ENCODE assay signal across 19 cellular contexts in the genomic region with DNA sequence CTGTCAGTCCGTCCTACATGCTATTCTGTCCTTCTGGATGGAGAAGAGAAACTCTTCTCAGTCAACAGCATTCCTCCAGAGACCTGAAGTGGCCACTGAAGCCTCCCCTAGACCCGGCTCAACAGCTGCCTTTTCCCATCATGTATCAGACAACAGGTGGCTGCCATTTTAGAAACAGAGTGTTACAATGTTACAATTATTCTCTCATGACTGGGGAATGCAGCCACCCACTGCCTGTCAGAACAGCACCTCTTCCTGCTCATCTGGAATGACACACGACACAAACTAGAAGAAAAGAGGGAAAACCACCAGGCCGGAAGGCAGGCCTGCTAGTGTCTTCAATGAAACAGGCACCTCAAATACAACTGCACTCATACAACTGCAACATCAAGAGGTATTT.
A peak's percentile ranks its signal among the peaks of the same experiment; 100 is the strongest.
DNase-seq lines count a peak whose midpoint lies in the region; TF ChIP-seq lines count a peak whose summit lies in the region.
"Had no signal": no experiment of that assay in that cellular context is flagged by ENCODE, and none has a peak within 500 bp of the region (broad histone marks: within the 10 kb centered on the region; RNA-seq: fewer than 3 reads in every experiment).

No MANE protein-coding gene starts in this region.

- peaks cover 16% of the 10 kb centered on the region for H3K27me3 Mint-ChIP-seq in nephron (ENCODE audit: low read depth)
- H3K27me3 Mint-ChIP-seq: CD4-positive, CD25-positive, alpha-beta regulatory T cell had no signal

- no peaks in the 10 kb centered on the region for H3K9me3 Mint-ChIP-seq in nephron
- H3K9me3 Mint-ChIP-seq: CD4-positive, CD25-positive, alpha-beta regulatory T cell; IgD-negative memory B cell had no signal

- H3K27ac ChIP-seq in skeletal muscle tissue (ENCODE audit: low read depth, low read length) (peak overlapping the region; percentile 76), thyroid gland (no peak overlapping the region)
- H3K27ac ChIP-seq: RWPE1 had no signal

- peaks cover 37% of the 10 kb centered on the region for H3K4me1 Mint-ChIP-seq in nephron
- H3K4me1 Mint-ChIP-seq: CD4-positive, CD25-positive, alpha-beta regulatory T cell; IgD-negative memory B cell had no signal

- H3K9me3 ChIP-seq in skeletal muscle tissue (ENCODE audit: control insufficient read depth in 3 of 3, low read length in 3 of 3), result no peaks in the 10 kb centered on the region
- H3K9me3 ChIP-seq in thyroid gland, result no peaks in the 10 kb centered on the region

- peak overlapping the region; percentile 66 to 95 (median 90) for H3K27ac Mint-ChIP-seq in nephron
- H3K27ac Mint-ChIP-seq: CD4-positive, CD25-positive, alpha-beta regulatory T cell; IgD-negative memory B cell had no signal

- no peak overlapping the region for H3K4me3 ChIP-seq in epithelial cell of esophagus (ENCODE audit: low read length)
- H3K4me3 ChIP-seq in skeletal muscle tissue (ENCODE audit: low read length in 3 of 3), result peak overlapping the region in 1 of 3 donors; percentile 13
- H3K4me3 ChIP-seq in thyroid gland (replicated peaks in 1 of 3), result no peak overlapping the region

- no peak for TF ChIP-seq POLR2A in thyroid gland (IDR thresholded peaks at IDR 0.05)

- H3K9ac ChIP-seq in skeletal muscle tissue (ENCODE audit: low read depth in 1 of 3, low read length in 3 of 3), result peak overlapping the region in 1 of 3 donors; percentile 40

- peak overlapping the region in 1 of 3 experiments; percentile 59 for H3K4me3 Mint-ChIP-seq in nephron
- H3K4me3 Mint-ChIP-seq: IgD-negative memory B cell had no signal

- H3K4me1 ChIP-seq in skeletal muscle tissue (ENCODE audit: control insufficient read depth in 3 of 3, insufficient read depth in 3 of 3, low read length in 3 of 3) (peaks cover 28 to 37% (median 30%) of the 10 kb centered on the region in 3 donors), thyroid gland (no peaks in the 10 kb centered on the region)

- no peaks in the 10 kb centered on the region for H3K36me3 Mint-ChIP-seq in nephron (ENCODE audit: low read depth)
- H3K36me3 Mint-ChIP-seq: CD4-positive, CD25-positive, alpha-beta regulatory T cell; IgD-negative memory B cell had no signal

- DNase-seq in LHCN-M2 (ENCODE audit: low read depth), result peak; percentile 90
- peak; percentile 41 for DNase-seq in epithelial cell of esophagus (ENCODE audit: low read depth)
- DNase-seq in NOMO-1 treated with dmso at 0.1 percent for 144 hours (lab: John Stamatoyannopoulos, UW; ENCODE audit: unreplicated experiment), result no peak
- DNase-seq in stimulated activated CD4-positive, alpha-beta T cell treated with anti-CD3 and anti-CD28 coated beads, Interleukin-1b, Interleukin-23, amount 100 ng/mL, for 48 hours, result no peak
- no peak for DNase-seq in thyroid gland
- DNase-seq: CD4-positive, CD25-positive, alpha-beta regulatory T cell; EL; GF-D8; MV-4-11; NCI-H1105 treated with DMSO at 0.1 percent for 48 hours; NCI-H2029 treated with DMSO at 0.1 percent for 48 hours; NCI-H2171; NCI-H345; NCI-H524 treated with DMSO at 0.1 percent for 48 hours; SIG-M5 had no signal

- 85 to 91% methylated on average over 4 of the region's 4 CpGs for WGBS in thyroid gland, 2 donors

- no peak for TF ChIP-seq CTCF in epithelial cell of esophagus (IDR thresholded peaks at IDR 0.05; ENCODE audit: insufficient read depth, low read depth, low read length, missing control alignments)
- no peak for TF ChIP-seq CTCF in nephron (IDR thresholded peaks at IDR 0.05; ENCODE audit: unreplicated experiment in 3 of 3)
- no peak for TF ChIP-seq CTCF in thyroid gland (IDR thresholded peaks at IDR 0.05)

- H3K36me3 ChIP-seq in skeletal muscle tissue (ENCODE audit: control insufficient read depth in 3 of 3, insufficient read depth in 3 of 3, low read length in 3 of 3) (peaks cover 0 to 2% (median 0%) of the 10 kb centered on the region in 3 donors), thyroid gland (no peaks in the 10 kb centered on the region)

- no peaks in the 10 kb centered on the region for H3K27me3 ChIP-seq in skeletal muscle tissue (ENCODE audit: control insufficient read depth in 3 of 3, insufficient read depth in 3 of 3, low read length in 3 of 3)
- H3K27me3 ChIP-seq in thyroid gland, result no peaks in the 10 kb centered on the region

- intact Hi-C loops in thyroid gland (cut with DNase I), result no loop called here

Comparison
In these comparisons a context has a peak if more than half of its experiments do, and no peak if none do; other contexts are left out.
1. DNase-seq: peak in LHCN-M2 (single experiment) and epithelial cell of esophagus (single experiment); none in NOMO-1 treated with dmso at 0.1 percent for 144 hours (single experiment), stimulated activated CD4-positive, alpha-beta T cell treated with anti-CD3 and anti-CD28 coated beads, Interleukin-1b, Interleukin-23, amount 100 ng/mL, for 48 hours (single experiment) and thyroid gland (0 of 2).